ENCODE assay signal across 23 cellular contexts in genomic region chr4:40875507-40876150, GRCh38.
DNase-seq lines count a peak whose midpoint lies in the region; ATAC-seq and TF ChIP-seq lines count a peak whose summit lies in the region.
"Had no signal": no experiment of that assay in that cellular context is flagged by ENCODE, and none has a peak within 500 bp of the region (broad histone marks: within the 10 kb centered on the region; RNA-seq: fewer than 3 reads in every experiment).

No MANE protein-coding gene starts in this region.

- H3K27me3 Mint-ChIP-seq in nephron (ENCODE audit: low read depth): no peaks in the 10 kb centered on the region

- intact Hi-C loops in ascending aorta (cut with DNase I): no loop called here

- H3K4me3 Mint-ChIP-seq in nephron: no peak overlapping the region
- H3K4me3 Mint-ChIP-seq: activated CD4-positive, alpha-beta memory T cell treated with anti-CD3 and anti-CD28 coated beads, Interleukin-2, amount 10 ng/mL, durations not matched to agents 7 days and 5 days; activated naive CD8-positive, alpha-beta T cell treated with anti-CD3 and anti-CD28 coated beads, Interleukin-2, amount 10 ng/mL, durations not matched to agents 7 days and 5 days; neural crest cell; stimulated activated naive CD8-positive, alpha-beta T cell treated with anti-CD3 and anti-CD28 coated beads, Interleukin-15, Interleukin-2, amounts not matched to agents 100 ng/mL and 50 ng/mL, for 24 hours had no signal

- DNase-seq in ascending aorta (ENCODE audit: low spot score in 2 of 2) (no peak), OCI-M2 (lab: John Stamatoyannopoulos, UW; ENCODE audit: unreplicated experiment) (no peak), NCI-H345 (lab: John Stamatoyannopoulos, UW) (no peak)
- DNase-seq: activated CD4-positive, alpha-beta memory T cell treated with anti-CD3 and anti-CD28 coated beads, Interleukin-2, amount 10 ng/mL, durations not matched to agents 7 days and 5 days; activated naive CD8-positive, alpha-beta T cell treated with anti-CD3 and anti-CD28 coated beads, Interleukin-2, amount 10 ng/mL, durations not matched to agents 7 days and 5 days; C1 segment of cervical spinal cord; Caco-2; DMS79 treated with DMSO at 0.1 percent for 48 hours; KBM-7; NCI-H1436 treated with DMSO at 0.1 percent for 48 hours; NCI-H2107; PC-3; posterior cingulate gyrus; SHP77 had no signal

- peaks cover 3 to 14% of the 10 kb centered on the region in 2 donors for H3K4me1 ChIP-seq in ascending aorta
- H3K4me1 ChIP-seq: Caco-2, tibial nerve had no signal

- TF ChIP-seq CTCF in ascending aorta (IDR thresholded peaks at IDR 0.05) (no peak), nephron (IDR thresholded peaks at IDR 0.05; ENCODE audit: unreplicated experiment in 3 of 3) (no peak)

- H3K27ac ChIP-seq in ascending aorta: peak overlapping the region; percentile 24 to 26
- H3K27ac ChIP-seq: tibial nerve had no signal

- peaks cover 0 to 12% of the 10 kb centered on the region in 2 donors for H3K36me3 ChIP-seq in ascending aorta

- H3K36me3 Mint-ChIP-seq in nephron (ENCODE audit: low read depth): peaks cover 21% of the 10 kb centered on the region
- H3K36me3 Mint-ChIP-seq: activated naive CD8-positive, alpha-beta T cell treated with anti-CD3 and anti-CD28 coated beads, Interleukin-2, amount 10 ng/mL, durations not matched to agents 7 days and 5 days had no signal

- H3K4me1 Mint-ChIP-seq in nephron: no peaks in the 10 kb centered on the region
- H3K4me1 Mint-ChIP-seq: activated CD4-positive, alpha-beta memory T cell treated with anti-CD3 and anti-CD28 coated beads, Interleukin-2, amount 10 ng/mL, durations not matched to agents 7 days and 5 days had no signal

- no peaks in the 10 kb centered on the region for H3K9me3 ChIP-seq in ascending aorta
- H3K9me3 ChIP-seq: Caco-2, tibial nerve had no signal

- no peak overlapping the region for H3K4me3 ChIP-seq in ascending aorta
- H3K4me3 ChIP-seq: tibial nerve had no signal

- H3K27ac Mint-ChIP-seq in nephron: peak overlapping the region; percentile 52 to 95 (median 65)
- H3K27ac Mint-ChIP-seq: activated CD4-positive, alpha-beta memory T cell treated with anti-CD3 and anti-CD28 coated beads, Interleukin-2, amount 10 ng/mL, durations not matched to agents 7 days and 5 days; activated naive CD8-positive, alpha-beta T cell treated with anti-CD3 and anti-CD28 coated beads, Interleukin-2, amount 10 ng/mL, durations not matched to agents 7 days and 5 days; stimulated activated naive CD8-positive, alpha-beta T cell treated with anti-CD3 and anti-CD28 coated beads, Interleukin-15, Interleukin-2, amounts not matched to agents 100 ng/mL and 50 ng/mL, for 24 hours had no signal

- peak; percentile 60 for ATAC-seq in GM19395 (IDR thresholded peaks at IDR 0.05; ENCODE audit: unreplicated experiment)
- peak; percentile 64 for ATAC-seq in HG03108 (IDR thresholded peaks at IDR 0.05; ENCODE audit: unreplicated experiment)
- no peak for ATAC-seq in HG03521 (IDR thresholded peaks at IDR 0.05; ENCODE audit: unreplicated experiment)
- ATAC-seq in GM19463 (IDR thresholded peaks at IDR 0.05; ENCODE audit: unreplicated experiment): no peak
- ATAC-seq: activated CD4-positive, CD25-positive, alpha-beta regulatory T cell treated with anti-CD3 and anti-CD28 coated beads, Interleukin-2, amount 50 U/mL, for 24 hours; PC-3 had no signal

- H3K27me3 ChIP-seq in ascending aorta: no peaks in the 10 kb centered on the region
- H3K27me3 ChIP-seq: tibial nerve had no signal

- H3K9me3 Mint-ChIP-seq in nephron: no peaks in the 10 kb centered on the region
- H3K9me3 Mint-ChIP-seq: activated CD4-positive, alpha-beta memory T cell treated with anti-CD3 and anti-CD28 coated beads, Interleukin-2, amount 10 ng/mL, durations not matched to agents 7 days and 5 days; neural crest cell; stimulated activated naive CD8-positive, alpha-beta T cell treated with anti-CD3 and anti-CD28 coated beads, Interleukin-15, Interleukin-2, amounts not matched to agents 100 ng/mL and 50 ng/mL, for 24 hours had no signal

Comparison
In these comparisons a context has a peak if more than half of its experiments do, and no peak if none do; other contexts are left out.
1. ATAC-seq: peak in GM19395 (single experiment) and HG03108 (single experiment); none in HG03521 (single experiment) and GM19463 (single experiment).